25 cellular contexts compared by ENCODE assay signal in the genomic region with DNA sequence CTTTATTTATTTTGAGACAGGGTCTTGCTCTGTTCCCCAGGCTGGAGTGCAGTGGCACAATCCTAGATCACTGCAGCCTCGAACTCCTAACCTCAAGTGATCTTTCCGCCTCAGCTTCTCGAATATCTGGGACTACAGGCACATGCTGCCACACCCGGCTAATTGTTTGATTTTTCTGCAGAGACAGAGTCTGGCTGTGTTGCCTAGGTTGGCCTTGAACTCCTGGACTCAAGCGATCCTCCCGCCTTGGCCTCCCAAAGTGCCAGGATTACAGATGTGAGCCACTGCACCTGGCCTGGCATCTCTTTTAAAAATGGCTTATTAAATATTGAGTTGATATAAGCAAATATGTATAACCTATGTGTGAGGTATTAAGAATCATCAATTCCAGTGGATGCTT.
"Had no signal": no experiment of that assay in that cellular context is flagged by ENCODE, and none has a peak within 500 bp of the region (broad histone marks: within the 10 kb centered on the region; RNA-seq: fewer than 3 reads in every experiment).

No MANE protein-coding gene starts in this region.

- DNase-seq: hippocampal formation; kidney; left colon; left lung; lower lobe of right lung; mammary epithelial cell; mesenchymal stem cell; naive B cell; natural killer cell; nephron progenitor cell; occipital lobe; ovary; right cardiac atrium; sigmoid colon; small intestine; spleen; stimulated activated CD4-positive, alpha-beta T cell treated with anti-CD3 and anti-CD28 coated beads, Interleukin-4, amount 100 ng/mL, for 4 hours; stimulated activated CD8-positive, alpha-beta memory T cell treated with anti-CD3 and anti-CD28 coated beads, Interleukin-4, amount 100 ng/mL, for 48 hours; stimulated activated naive CD4-positive, alpha-beta T cell treated with Interleukin-2 at 50 U/mL for 16 hours; stimulated activated naive CD8-positive, alpha-beta T cell treated with anti-CD3 and anti-CD28 coated beads, Interleukin-15, amount 100 ng/mL, for 72 hours; substantia nigra had no signal

- H3K36me3 ChIP-seq: left lung, lower lobe of right lung, neural progenitor cell, ovary, sigmoid colon, vagina had no signal

- H3K9me3 ChIP-seq: neutrophil, ovary, sigmoid colon, vagina had no signal

- H3K27ac ChIP-seq: left lung, lower lobe of right lung, neural progenitor cell, neutrophil, ovary, sigmoid colon, spleen, tibial nerve, vagina had no signal

- H3K27me3 ChIP-seq: left lung, neural progenitor cell, neutrophil, ovary, sigmoid colon, spleen, tibial nerve, vagina had no signal

- FAIRE-seq: kidney, small intestine had no signal

- H3K4me3 ChIP-seq: left lung, lower lobe of right lung, neural progenitor cell, ovary, sigmoid colon, spleen, tibial nerve, vagina had no signal

- H3K9ac ChIP-seq: neural progenitor cell had no signal

- H3K4me2 ChIP-seq: neural progenitor cell had no signal

- H3K4me1 ChIP-seq: neural progenitor cell, tibial nerve, vagina had no signal
